ENCODE assay signal across 8 cellular contexts in genomic region chr21:43775190-43775589, GRCh38. TPM values are rescaled to one million over a fixed set of nuclear protein-coding genes. Genes with fewer than 3 reads are reported as not detected.
DNase-seq lines count a peak whose midpoint lies in the region; ATAC-seq, FAIRE-seq and TF ChIP-seq lines count a peak whose summit lies in the region.

No MANE protein-coding gene starts in this region.

- peaks cover 10% of the 10 kb centered on the region for H3K79me2 ChIP-seq in GM12878 (ENCODE audit: control insufficient read depth, insufficient read depth, low read length)

- peak overlapping the region; percentile 94 for H3K4me3 Mint-ChIP-seq in activated T-cell treated with anti-CD3 and anti-CD28 coated beads, Interleukin-2, amount 50 U/mL, for 24 hours

- in situ Hi-C loops in GM12878 (cut with MboI): no loop called here

- peaks cover 2% of the 10 kb centered on the region; the same call in 1 of the 3 replicates for H3K9me3 ChIP-seq in GM12878 (replicated peaks; ENCODE audit: control insufficient read depth, insufficient read depth, low read length)
- H3K9me3 ChIP-seq in lower lobe of right lung: no peaks in the 10 kb centered on the region
- H3K9me3 ChIP-seq in tibial nerve: no peaks in the 10 kb centered on the region

- no peak for DNase-seq in activated T-cell treated with anti-CD3 and anti-CD28 coated beads, Interleukin-2, amount 50 U/mL, for 24 hours
- DNase-seq in activated T-cell treated with anti-CD3 and anti-CD28 coated beads, Interleukin-2, amount 50 U/mL, for 48 hours: no peak
- DNase-seq in GM12878 (ENCODE audit: low read depth, low spot score): no peak
- no peak for DNase-seq in lower lobe of right lung
- no peak for DNase-seq in tibial nerve (ENCODE audit: low spot score in 2 of 2)
- DNase-seq in urothelium cell line (ENCODE audit: low spot score): no peak
- DNase-seq in epidermal melanocyte (ENCODE audit: insufficient read length, low spot score): no peak

- peak overlapping the region; percentile 88 for H3K27ac Mint-ChIP-seq in activated T-cell treated with anti-CD3 and anti-CD28 coated beads, Interleukin-2, amount 50 U/mL, for 24 hours

- TF ChIP-seq CTCF in GM12878 (IDR thresholded peaks at IDR 0.05 in 2 of 3, conservative IDR thresholded peaks at IDR 0.05 in 1 of 3; ENCODE audit: control insufficient read depth in 2 of 3, extremely low read depth in 1 of 3, insufficient read depth in 1 of 3, low read depth in 3 of 3, low read length in 3 of 3) (no peak), lower lobe of right lung (IDR thresholded peaks at IDR 0.05) (no peak), tibial nerve (IDR thresholded peaks at IDR 0.05) (no peak)

- H3K27me3 ChIP-seq in GM12878 (replicated peaks in 1 of 2; ENCODE audit: control insufficient read depth in 2 of 2, insufficient read depth in 2 of 2, low read length in 1 of 2) (no peaks in the 10 kb centered on the region), lower lobe of right lung (ENCODE audit: low read depth) (no peaks in the 10 kb centered on the region), tibial nerve (no peaks in the 10 kb centered on the region)

- H3K27me3 Mint-ChIP-seq in activated T-cell treated with anti-CD3 and anti-CD28 coated beads, Interleukin-2, amount 50 U/mL, for 24 hours: no peaks in the 10 kb centered on the region

- H3K36me3 Mint-ChIP-seq in activated T-cell treated with anti-CD3 and anti-CD28 coated beads, Interleukin-2, amount 50 U/mL, for 24 hours (ENCODE audit: low read depth): peaks cover 37% of the 10 kb centered on the region

- TF ChIP-seq RAD21 in GM12878 (IDR thresholded peaks at IDR 0.05; ENCODE audit: insufficient read depth, low read depth, low read length): no peak

- CTCF ChIA-PET in GM12878 (lab: Yijun Ruan, JAX): interaction anchor here (1.1 kb wide), 1 partner anchor 16 kb away, joined by 3 read pairs; no protein-coding TSS in a partner anchor

- peak overlapping the region; percentile 76 for H3K9ac ChIP-seq in GM12878 (ENCODE audit: control insufficient read depth, insufficient read depth, low read length)

- no peak overlapping the region; the same call in 1 of the 2 replicates for H2AFZ ChIP-seq in GM12878 (ENCODE audit: control insufficient read depth, low read depth, low read length)

- H4K20me1 ChIP-seq in GM12878 (ENCODE audit: control insufficient read depth, insufficient read depth): no peaks in the 10 kb centered on the region

- peaks cover 48% of the 10 kb centered on the region for H3K4me1 Mint-ChIP-seq in activated T-cell treated with anti-CD3 and anti-CD28 coated beads, Interleukin-2, amount 50 U/mL, for 24 hours (ENCODE audit: low read depth)

- intact Hi-C loops in GM12878 (cut with micrococcal nuclease; ENCODE audit: unreplicated experiment) (loop anchor here (5.0 kb wide), 1 partner anchor 48 kb away; no protein-coding TSS in a partner anchor), lower lobe of right lung (cut with DNase I) (no loop called here)

- peak overlapping the region; percentile 92 for H3K4me2 ChIP-seq in GM12878 (ENCODE audit: control insufficient read depth, insufficient read depth)

- RAD21 ChIA-PET in GM12878 (lab: Charles Lee; ENCODE audit: unreplicated experiment): no interaction called here

- TF ChIP-seq EP300 in GM12878 (IDR thresholded peaks at IDR 0.05; ENCODE audit: borderline replicate concordance in 1 of 2, control insufficient read depth in 1 of 2, low read depth in 2 of 2, low read length in 2 of 2) (no peak), tibial nerve (IDR thresholded peaks at IDR 0.05) (no peak)

- BruUV-seq in GM12878 (replicated peaks; lab: Mats Ljungman, UMichigan): TSS peak; percentile 77

- no peak for TF ChIP-seq POLR2A in GM12878 (IDR thresholded peaks at IDR 0.05; ENCODE audit: low read depth, low read length)
- no peak for TF ChIP-seq POLR2A in tibial nerve (IDR thresholded peaks at IDR 0.05)

- SMC1A ChIA-PET in GM12878 (lab: Charles Lee; ENCODE audit: uncharacterized antibody, unreplicated experiment): no interaction called here

- peaks cover 2 to 5% of the 10 kb centered on the region in 2 experiments; a peak in 2 of 4 replicates for H3K36me3 ChIP-seq in GM12878 (ENCODE audit: control insufficient read depth in 2 of 2, insufficient read depth in 2 of 2, low read length in 1 of 2)
- H3K36me3 ChIP-seq in lower lobe of right lung: peaks cover 23% of the 10 kb centered on the region
- H3K36me3 ChIP-seq in tibial nerve: peaks cover 0 to 41% (median 9%) of the 10 kb centered on the region in 3 donors

- WGBS in GM12878 (ENCODE audit: insufficient coverage, insufficient replicate concordance, low lambda C conversion rate, missing lambda C conversion rate): 80% methylated on average over 12 of the region's 12 CpGs
- 82 to 85% methylated on average over 12 of the region's 12 CpGs for WGBS in tibial nerve, 2 donors

- no peak overlapping the region for H3K27ac ChIP-seq in GM12878 (ENCODE audit: control insufficient read depth, insufficient read depth)
- H3K27ac ChIP-seq in lower lobe of right lung: peak overlapping the region; percentile 95
- peak overlapping the region; percentile 84 to 97 (median 92) for H3K27ac ChIP-seq in tibial nerve

- ATAC-seq in GM12878: no peak
- ATAC-seq in lower lobe of right lung: no peak
- no peak for ATAC-seq in GM19351 (IDR thresholded peaks at IDR 0.05; ENCODE audit: unreplicated experiment)

- POLR2A ChIA-PET in GM12878 (lab: Charles Lee): no interaction called here

- no peaks in the 10 kb centered on the region for H3K9me3 Mint-ChIP-seq in activated T-cell treated with anti-CD3 and anti-CD28 coated beads, Interleukin-2, amount 50 U/mL, for 24 hours

- H3K4me1 ChIP-seq in GM12878 (ENCODE audit: control insufficient read depth, insufficient read depth, low read length) (peaks cover 9% of the 10 kb centered on the region), lower lobe of right lung (peaks cover 29% of the 10 kb centered on the region), tibial nerve (peaks cover 0 to 40% (median 20%) of the 10 kb centered on the region in 4 donors)

- no peak for FAIRE-seq in GM12878 (lab: Jason Lieb, UNC)
- FAIRE-seq in urothelium cell line (lab: Jason Lieb, UNC): no peak

- peak overlapping the region; percentile 83 for H3K4me3 ChIP-seq in GM12878
- H3K4me3 ChIP-seq in lower lobe of right lung: peak overlapping the region; percentile 92
- peak overlapping the region; percentile 73 to 93 (median 80) for H3K4me3 ChIP-seq in tibial nerve

RNA-seq across cellular contexts. Expression of gene CSTB, which starts 0.9 kb away (rescaled TPM):
- total RNA-seq in GM12878 (2013; cell fraction: nucleolus; rRNA removed): 9.7 and 10.0 TPM in 2 replicates
- total RNA-seq in GM12878 (2014; rRNA removed) (18.6 and 25.9 TPM in 2 replicates), GM12878 (2014; rRNA removed; fragmentation: Illumina TruSeq; extraction: Trizol) (20.4 and 20.6 TPM in 2 replicates), GM12878 (2021) (38.3 and 39.5 TPM in 2 replicates), lower lobe of right lung (154 TPM), tibial nerve (10 to 100 TPM; 11.4 to 16.7 (median 13.3) TPM)
- 42.8 TPM for polyA plus RNA-seq in GM12878 (2011; ENCODE audit: low read depth)
- polyA plus RNA-seq in GM12878 (2011; rRNA removed) (43.3 and 45.6 TPM in 2 replicates), GM12878 (2014; fragmentation: Illumina TruSeq; extraction: Trizol) (30.1 and 53.5 TPM in 2 replicates), GM12878 (2014; fragmentation: Nextera tagmentation; extraction: Ambion mirVana) (10 to 100 TPM; 12.5 to 20.2 TPM), GM12878 (2014; rRNA removed) (51.8 and 68.2 TPM in 2 replicates), GM12878 (2016; fragmentation: Nextera tagmentation; extraction: Ambion mirVana) (10 to 100 TPM; 82.3 to 82.7 TPM)
- 75.9 and 87.5 TPM in 2 replicates for polyA plus RNA-seq in GM12878 (2011; cell fraction: cytosol; rRNA removed)
- polyA plus RNA-seq in GM12878 (2011; cell fraction: nucleus; rRNA removed): 33.9 and 42.2 TPM in 2 replicates
- 56.7 and 57.9 TPM in 2 replicates for polyA plus RNA-seq in GM12878 (2012)
- 31.5 and 36.7 TPM in 2 replicates for polyA minus RNA-seq in GM12878 (2011; rRNA and poly(A)+ RNA removed)
- polyA minus RNA-seq in GM12878 (2011; cell fraction: cytosol; rRNA and poly(A)+ RNA removed): 7.4 and 11.2 TPM in 2 replicates
- 9.4 and 9.8 TPM in 2 replicates for polyA minus RNA-seq in GM12878 (2011; cell fraction: nucleus; rRNA and poly(A)+ RNA removed)

RNA-seq across cellular contexts. Expression of gene RRP1, which starts 14.2 kb away (rescaled TPM):
- total RNA-seq in GM12878 (2013; cell fraction: nucleolus; rRNA removed): 118 and 141 TPM in 2 replicates
- 32.5 and 40.9 TPM in 2 replicates for total RNA-seq in GM12878 (2014; rRNA removed)
- 22.3 and 23.8 TPM in 2 replicates for total RNA-seq in GM12878 (2014; rRNA removed; fragmentation: Illumina TruSeq; extraction: Trizol)
- total RNA-seq in GM12878 (2021): 58.7 and 65.3 TPM in 2 replicates
- 12.8 TPM for polyA plus RNA-seq in GM12878 (2011; ENCODE audit: low read depth)
- 21.8 and 26.0 TPM in 2 replicates for polyA plus RNA-seq in GM12878 (2011; rRNA removed)
- polyA plus RNA-seq in GM12878 (2011; cell fraction: cytosol; rRNA removed): 24.5 and 28.0 TPM in 2 replicates
- polyA plus RNA-seq in GM12878 (2011; cell fraction: nucleus; rRNA removed): 94.1 and 106 TPM in 2 replicates
- 24.5 and 28.7 TPM in 2 replicates for polyA plus RNA-seq in GM12878 (2012)
- 27.4 and 48.9 TPM in 2 replicates for polyA plus RNA-seq in GM12878 (2014; fragmentation: Illumina TruSeq; extraction: Trizol)
- 1 to 10 TPM in 1 of 2 experiments, under 1 TPM in 1; 0.34 to 4.3 TPM for polyA plus RNA-seq in GM12878 (2014; fragmentation: Nextera tagmentation; extraction: Ambion mirVana)
- 29.3 and 33.8 TPM in 2 replicates for polyA plus RNA-seq in GM12878 (2014; rRNA removed)
- 10 to 100 TPM; 56.1 to 70.8 TPM for polyA plus RNA-seq in GM12878 (2016; fragmentation: Nextera tagmentation; extraction: Ambion mirVana)
- polyA minus RNA-seq in GM12878 (2011; rRNA and poly(A)+ RNA removed): 18.4 and 26.8 TPM in 2 replicates
- polyA minus RNA-seq in GM12878 (2011; cell fraction: cytosol; rRNA and poly(A)+ RNA removed): 8.8 and 11.2 TPM in 2 replicates
- polyA minus RNA-seq in GM12878 (2011; cell fraction: nucleus; rRNA and poly(A)+ RNA removed): 38.6 and 59.0 TPM in 2 replicates
- total RNA-seq in lower lobe of right lung: 13.6 TPM
- total RNA-seq in tibial nerve: 10 to 100 TPM; 15.5 to 29.4 (median 19.0) TPM

RNA-seq across cellular contexts. Expression of gene PDXK, which starts 56.3 kb away (rescaled TPM):
- 96.3 and 106 TPM in 2 replicates for total RNA-seq in GM12878 (2013; cell fraction: nucleolus; rRNA removed)
- 45.0 and 59.7 TPM in 2 replicates for total RNA-seq in GM12878 (2014; rRNA removed)
- total RNA-seq in GM12878 (2014; rRNA removed; fragmentation: Illumina TruSeq; extraction: Trizol): 41.3 and 45.8 TPM in 2 replicates
- total RNA-seq in GM12878 (2021): 107 and 111 TPM in 2 replicates
- 45.1 TPM for polyA plus RNA-seq in GM12878 (2011; ENCODE audit: low read depth)
- 103 and 141 TPM in 2 replicates for polyA plus RNA-seq in GM12878 (2011; rRNA removed)
- polyA plus RNA-seq in GM12878 (2011; cell fraction: cytosol; rRNA removed): 143 and 158 TPM in 2 replicates
- 133 and 137 TPM in 2 replicates for polyA plus RNA-seq in GM12878 (2011; cell fraction: nucleus; rRNA removed)
- 65.0 and 92.7 TPM in 2 replicates for polyA plus RNA-seq in GM12878 (2012)
- polyA plus RNA-seq in GM12878 (2014; fragmentation: Illumina TruSeq; extraction: Trizol): 24.3 and 53.1 TPM in 2 replicates
- 10 to 100 TPM in 1 of 2 experiments, 1 to 10 TPM in 1; 3.7 to 11.4 TPM for polyA plus RNA-seq in GM12878 (2014; fragmentation: Nextera tagmentation; extraction: Ambion mirVana)
- 66.9 and 83.4 TPM in 2 replicates for polyA plus RNA-seq in GM12878 (2014; rRNA removed)
- polyA plus RNA-seq in GM12878 (2016; fragmentation: Nextera tagmentation; extraction: Ambion mirVana): 10 to 100 TPM; 82.1 to 96.8 TPM
- 159 and 187 TPM in 2 replicates for polyA minus RNA-seq in GM12878 (2011; rRNA and poly(A)+ RNA removed)
- polyA minus RNA-seq in GM12878 (2011; cell fraction: cytosol; rRNA and poly(A)+ RNA removed): 38.8 and 43.0 TPM in 2 replicates
- polyA minus RNA-seq in GM12878 (2011; cell fraction: nucleus; rRNA and poly(A)+ RNA removed): 19.3 and 36.7 TPM in 2 replicates
- total RNA-seq in lower lobe of right lung: 195 TPM
- 100 to 1,000 TPM; 122 to 156 (median 143) TPM for total RNA-seq in tibial nerve
